17 cellular contexts compared by ENCODE assay signal in the genomic region with DNA sequence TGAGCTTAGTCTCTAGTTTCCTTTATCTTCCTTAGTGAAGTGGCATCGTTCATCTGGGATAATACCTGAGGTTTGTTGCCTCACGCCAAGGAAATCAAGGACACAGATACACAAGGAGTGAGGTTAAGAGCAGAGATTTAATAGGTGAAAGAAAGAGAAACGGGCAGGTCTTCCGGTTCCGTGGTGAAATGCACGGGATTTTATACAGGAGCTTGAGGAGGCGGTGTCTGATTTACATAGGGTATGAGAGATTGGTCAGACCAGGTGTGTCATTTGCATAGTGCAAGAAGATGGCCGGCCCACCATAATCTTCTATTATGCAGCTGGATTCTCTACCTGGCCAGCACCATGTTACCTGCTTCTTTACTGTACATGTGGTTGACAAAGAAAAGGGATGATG. TPM values are rescaled to one million over a fixed set of nuclear protein-coding genes. Genes with fewer than 3 reads are reported as not detected.
DNase-seq lines count a peak whose midpoint lies in the region; ATAC-seq and TF ChIP-seq lines count a peak whose summit lies in the region.
"Had no signal": no experiment of that assay in that cellular context is flagged by ENCODE, and none has a peak within 500 bp of the region (broad histone marks: within the 10 kb centered on the region; RNA-seq: fewer than 3 reads in every experiment).

No MANE protein-coding gene starts in this region.

- intact Hi-C loops in left colon (cut with DNase I, micrococcal nuclease) (no loop called here), left ventricle myocardium inferior (cut with micrococcal nuclease) (no loop called here)
- intact Hi-C loops in CD4-positive, alpha-beta memory T cell (cut with micrococcal nuclease): no loop called here

- CTCF ChIA-PET in WTC11 (lab: Charles Lee): interaction anchor here (0.6 to 1.7 kb wide), 2 partner anchors 13 to 18 kb away, joined by 4 to 5 read pairs; no protein-coding TSS in a partner anchor
- CTCF ChIA-PET in CD4-positive, alpha-beta memory T cell (lab: Charles Lee; ENCODE audit: partially characterized antibody): no interaction called here

- H3K4me1 ChIP-seq in left ventricle myocardium inferior: peaks cover 5% of the 10 kb centered on the region
- peaks cover 10% of the 10 kb centered on the region for H3K4me1 ChIP-seq in CD4-positive, alpha-beta memory T cell (ENCODE audit: insufficient read depth, low read length)
- H3K4me1 ChIP-seq: testis had no signal

- TF ChIP-seq CTCF in WTC11 (IDR thresholded peaks at IDR 0.05) (no peak), left ventricle myocardium inferior (IDR thresholded peaks at IDR 0.05; ENCODE audit: borderline replicate concordance) (no peak)

- no peaks in the 10 kb centered on the region for H3K36me3 Mint-ChIP-seq in WTC11
- H3K36me3 Mint-ChIP-seq in CD4-positive, alpha-beta memory T cell: no peaks in the 10 kb centered on the region
- H3K36me3 Mint-ChIP-seq in naive thymus-derived CD8-positive, alpha-beta T cell: peaks cover 0 to 4% (median 0%) of the 10 kb centered on the region in 3 donors

- no peaks in the 10 kb centered on the region for H3K4me1 Mint-ChIP-seq in WTC11
- H3K4me1 Mint-ChIP-seq in CD4-positive, alpha-beta memory T cell: peaks cover 0 to 16% (median 6%) of the 10 kb centered on the region in 4 donors
- H3K4me1 Mint-ChIP-seq in naive thymus-derived CD8-positive, alpha-beta T cell: peaks cover 0 to 8% (median 3%) of the 10 kb centered on the region in 4 donors

- in situ Hi-C loops in Caki2 (cut with HindIII; ENCODE audit: low pct_unique_long_range_greater_than_20kb, low sequenced_read_pairs): no loop called here

- no peak overlapping the region for H3K27ac ChIP-seq in left ventricle myocardium inferior (replicated peaks)
- H3K27ac ChIP-seq in CD4-positive, alpha-beta memory T cell (ENCODE audit: low read depth, low read length): no peak overlapping the region
- H3K27ac ChIP-seq: testis had no signal

- H3K36me3 ChIP-seq in left ventricle myocardium inferior: peaks cover 15% of the 10 kb centered on the region
- no peaks in the 10 kb centered on the region for H3K36me3 ChIP-seq in CD4-positive, alpha-beta memory T cell (ENCODE audit: insufficient read depth, low read length)

- no peaks in the 10 kb centered on the region for H3K9me3 ChIP-seq in left ventricle myocardium inferior (replicated peaks)
- H3K9me3 ChIP-seq in CD4-positive, alpha-beta memory T cell (ENCODE audit: control insufficient read depth in 1 of 2, low read length in 2 of 2): no peaks in the 10 kb centered on the region
- H3K9me3 ChIP-seq: testis had no signal

- ATAC-seq in WTC11 (peak; percentile 46; the same call in 1 of the 2 replicates), left colon (peak; percentile 59)
- no peak for ATAC-seq in naive thymus-derived CD8-positive, alpha-beta T cell

- H3K27ac Mint-ChIP-seq in WTC11: no peak overlapping the region
- no peak overlapping the region for H3K27ac Mint-ChIP-seq in CD4-positive, alpha-beta memory T cell
- H3K27ac Mint-ChIP-seq in naive thymus-derived CD8-positive, alpha-beta T cell: peak overlapping the region in 1 of 10 donors; percentile 20
- H3K27ac Mint-ChIP-seq: T-helper 1 cell treated with Interleukin-12 subunit alpha and Interleukin-12 subunit beta and Interleukin-4 antibody, amounts not matched to agents 30 μg/mL and 1 μg/mL, for 36 hours had no signal

- H3K27me3 Mint-ChIP-seq in WTC11 (ENCODE audit: low read depth): no peaks in the 10 kb centered on the region
- no peaks in the 10 kb centered on the region for H3K27me3 Mint-ChIP-seq in CD4-positive, alpha-beta memory T cell
- H3K27me3 Mint-ChIP-seq in naive thymus-derived CD8-positive, alpha-beta T cell: peaks cover 0 to 7% (median 2%) of the 10 kb centered on the region in 5 donors

- DNase-seq in Caki2 (ENCODE audit: low read depth) (peak; percentile 23), NCI-H2029 treated with DMSO at 0.1 percent for 48 hours (lab: John Stamatoyannopoulos, UW) (peak; percentile 25), WTC11 (ENCODE audit: low spot score) (no peak), left colon (no peak), left ventricle myocardium inferior (no peak), inferior parietal cortex (ENCODE audit: extremely low spot score) (no peak)
- DNase-seq in CD4-positive, alpha-beta memory T cell: no peak
- no peak for DNase-seq in naive thymus-derived CD8-positive, alpha-beta T cell
- DNase-seq: activated effector memory CD4-positive, alpha-beta T cell treated with Interleukin-2 at 50 U/mL for 16 hours; Calu3; HCEC 1CT; NCI-H1694; NCI-H526 treated with DMSO at 0.1 percent for 48 hours; nucleus accumbens; stimulated activated CD4-positive, alpha-beta T cell treated with anti-CD3 and anti-CD28 coated beads, Interleukin-2, amount 100 ng/mL, for 48 hours; testis had no signal

- no peak overlapping the region for H3K4me3 Mint-ChIP-seq in WTC11
- no peak overlapping the region for H3K4me3 Mint-ChIP-seq in CD4-positive, alpha-beta memory T cell
- H3K4me3 Mint-ChIP-seq in naive thymus-derived CD8-positive, alpha-beta T cell: no peak overlapping the region
- H3K4me3 Mint-ChIP-seq: T-helper 1 cell treated with Interleukin-12 subunit alpha and Interleukin-12 subunit beta and Interleukin-4 antibody, amounts not matched to agents 30 μg/mL and 1 μg/mL, for 36 hours had no signal

- H3K4me3 ChIP-seq in left ventricle myocardium inferior: no peak overlapping the region
- no peak overlapping the region for H3K4me3 ChIP-seq in CD4-positive, alpha-beta memory T cell (ENCODE audit: low read length in 2 of 2)
- H3K4me3 ChIP-seq: testis had no signal

- POLR2A ChIA-PET in WTC11 (lab: Charles Lee): no interaction called here
- POLR2A ChIA-PET in CD4-positive, alpha-beta memory T cell (lab: Charles Lee; ENCODE audit: partially characterized antibody): no interaction called here
- POLR2A ChIA-PET in naive thymus-derived CD8-positive, alpha-beta T cell (lab: Charles Lee): no interaction called here

- H3K9me3 Mint-ChIP-seq in WTC11: no peaks in the 10 kb centered on the region
- peaks cover 0 to 6% (median 0%) of the 10 kb centered on the region in 8 donors for H3K9me3 Mint-ChIP-seq in CD4-positive, alpha-beta memory T cell
- no peaks in the 10 kb centered on the region for H3K9me3 Mint-ChIP-seq in naive thymus-derived CD8-positive, alpha-beta T cell
- H3K9me3 Mint-ChIP-seq: T-helper 1 cell treated with Interleukin-12 subunit alpha and Interleukin-12 subunit beta and Interleukin-4 antibody, amounts not matched to agents 30 μg/mL and 1 μg/mL, for 36 hours had no signal

- H3K27me3 ChIP-seq in left ventricle myocardium inferior (ENCODE audit: low read depth): no peaks in the 10 kb centered on the region
- no peaks in the 10 kb centered on the region for H3K27me3 ChIP-seq in CD4-positive, alpha-beta memory T cell (ENCODE audit: insufficient read depth, low read length)
- H3K27me3 ChIP-seq: testis had no signal

TF ChIP-seq in WTC11, 78 proteins besides CTCF, POLR2A, EP300 and RAD21 (continues in another document):
- TF ChIP-seq, protein P1, sequence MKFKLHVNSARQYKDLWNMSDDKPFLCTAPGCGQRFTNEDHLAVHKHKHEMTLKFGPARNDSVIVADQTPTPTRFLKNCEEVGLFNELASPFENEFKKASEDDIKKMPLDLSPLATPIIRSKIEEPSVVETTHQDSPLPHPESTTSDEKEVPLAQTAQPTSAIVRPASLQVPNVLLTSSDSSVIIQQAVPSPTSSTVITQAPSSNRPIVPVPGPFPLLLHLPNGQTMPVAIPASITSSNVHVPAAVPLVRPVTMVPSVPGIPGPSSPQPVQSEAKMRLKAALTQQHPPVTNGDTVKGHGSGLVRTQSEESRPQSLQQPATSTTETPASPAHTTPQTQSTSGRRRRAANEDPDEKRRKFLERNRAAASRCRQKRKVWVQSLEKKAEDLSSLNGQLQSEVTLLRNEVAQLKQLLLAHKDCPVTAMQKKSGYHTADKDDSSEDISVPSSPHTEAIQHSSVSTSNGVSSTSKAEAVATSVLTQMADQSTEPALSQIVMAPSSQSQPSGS (CRISPR knock-in tag; IDR thresholded peaks at IDR 0.05; ENCODE audit: borderline replicate concordance, low read depth): no peak
- no peak for TF ChIP-seq CREM (CRISPR knock-in tag; IDR thresholded peaks at IDR 0.05)
- no peak for TF ChIP-seq NFATC4 (CRISPR knock-in tag; IDR thresholded peaks at IDR 0.05)
- TF ChIP-seq ATF1 (CRISPR knock-in tag; IDR thresholded peaks at IDR 0.05): no peak
- TF ChIP-seq ZNF121 (CRISPR knock-in tag; IDR thresholded peaks at IDR 0.05): no peak
- TF ChIP-seq CREB1 (CRISPR knock-in tag; IDR thresholded peaks at IDR 0.05): no peak

RNA-seq across cellular contexts. Expression of gene ARRDC4, which starts 17.2 kb away (rescaled TPM):
- 6.3 and 13.4 TPM in 2 replicates for total RNA-seq in Caki2 (2014; rRNA removed; shearing (Covaris generic); ENCODE audit: low replicate concordance)
- total RNA-seq in WTC11 (2021) (9.0 to 14.3 TPM (median 14.0 TPM) in 3 replicates), left colon (10 to 100 TPM; 29.0 to 55.6 TPM), left ventricle myocardium inferior (11.8 TPM)
- under 1 TPM; 0.76 to 0.83 TPM for total RNA-seq in CD4-positive, alpha-beta memory T cell
- 1 to 10 TPM in 1 of 2 donors, under 1 TPM in 1; 0.83 to 1.5 TPM for polyA plus RNA-seq in CD4-positive, alpha-beta memory T cell
- total RNA-seq in naive thymus-derived CD8-positive, alpha-beta T cell: 1 to 10 TPM; 1.3 to 1.5 TPM
- polyA plus RNA-seq in naive thymus-derived CD8-positive, alpha-beta T cell: under 1 TPM; 0.53 to 0.63 (median 0.56) TPM

Comparison
In these comparisons a context has a peak if more than half of its experiments do, and no peak if none do; other contexts are left out.
1. DNase-seq: peak in Caki2 (single experiment) and NCI-H2029 treated with DMSO at 0.1 percent for 48 hours (single experiment); none in WTC11 (single experiment), left colon (0 of 2), left ventricle myocardium inferior (single experiment), inferior parietal cortex (single experiment), CD4-positive, alpha-beta memory T cell (0 of 5) and naive thymus-derived CD8-positive, alpha-beta T cell (0 of 10).
2. ATAC-seq: peak in WTC11 (single experiment) and left colon (single experiment); none in naive thymus-derived CD8-positive, alpha-beta T cell (0 of 2).